ENCODE assay signal across 8 cellular contexts in the genomic region with DNA sequence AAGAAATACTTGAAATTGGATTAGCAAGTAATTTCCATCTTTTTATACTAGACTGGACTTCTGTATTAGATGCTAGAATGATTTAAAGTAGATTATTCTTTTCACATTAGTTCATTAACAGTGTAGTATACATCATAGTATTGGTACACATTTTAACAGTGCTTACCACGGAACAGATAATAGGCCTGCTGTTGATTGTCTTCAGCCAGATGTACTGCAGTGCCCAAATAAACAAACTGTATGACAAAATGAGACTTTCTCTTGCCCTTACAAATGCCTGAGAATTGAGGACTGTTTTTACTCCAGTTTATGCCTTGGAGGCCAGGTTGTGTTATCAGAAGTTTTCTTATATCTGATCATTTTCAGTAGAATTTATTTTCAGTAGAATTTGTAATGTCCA.
DNase-seq lines count a peak whose midpoint lies in the region; ATAC-seq and TF ChIP-seq lines count a peak whose summit lies in the region.

No MANE protein-coding gene starts in this region.

- no peak overlapping the region for H3K4me2 ChIP-seq in parathyroid adenoma (ENCODE audit: low read length)

- no peaks in the 10 kb centered on the region for H3K9me3 ChIP-seq in parathyroid adenoma (ENCODE audit: control insufficient read depth, low read length)

- TF ChIP-seq CTCF in parathyroid adenoma (IDR thresholded peaks at IDR 0.05) = no peak

- H2AFZ ChIP-seq in parathyroid adenoma = no peak overlapping the region

- DNase-seq in ELR (ENCODE audit: low read depth) (peak; percentile 52), NAMALWA (ENCODE audit: low spot score) (peak; percentile 51), NCI-H2029 (lab: John Stamatoyannopoulos, UW) (no peak)
- no peak for DNase-seq in central memory CD8-positive, alpha-beta T cell (ENCODE audit: low spot score in 2 of 2)

- no peaks in the 10 kb centered on the region for H3K27me3 ChIP-seq in parathyroid adenoma (ENCODE audit: control insufficient read depth, insufficient read depth, low read length)

- H3K36me3 ChIP-seq in parathyroid adenoma (ENCODE audit: control insufficient read depth, insufficient read depth, low read length) = no peaks in the 10 kb centered on the region

- no peaks in the 10 kb centered on the region for H3K4me1 ChIP-seq in parathyroid adenoma

- H3K27ac ChIP-seq in parathyroid adenoma = no peak overlapping the region

- H3K27me3 Mint-ChIP-seq in central memory CD8-positive, alpha-beta T cell = no peaks in the 10 kb centered on the region

- no peaks in the 10 kb centered on the region for H3K79me2 ChIP-seq in parathyroid adenoma

- H3K27ac Mint-ChIP-seq in central memory CD8-positive, alpha-beta T cell (ENCODE audit: low read depth) = peak overlapping the region; percentile 96

- no peaks in the 10 kb centered on the region for H3K9me3 Mint-ChIP-seq in central memory CD8-positive, alpha-beta T cell

- peak overlapping the region; percentile 27 for H3K4me3 ChIP-seq in parathyroid adenoma (ENCODE audit: low read depth, low read length)

- H3K36me3 Mint-ChIP-seq in central memory CD8-positive, alpha-beta T cell (ENCODE audit: insufficient read depth) = peaks cover 16% of the 10 kb centered on the region

- no peak for ATAC-seq in central memory CD8-positive, alpha-beta T cell (replicated peaks; ENCODE audit: extremely low read depth, poor library complexity, severe bottlenecking)
- ATAC-seq in GM18519 (IDR thresholded peaks at IDR 0.05; ENCODE audit: low FRiP score, unreplicated experiment) (no peak), HG02798 (IDR thresholded peaks at IDR 0.05; ENCODE audit: poor library complexity, unreplicated experiment) (no peak), GM21423 (IDR thresholded peaks at IDR 0.05; ENCODE audit: unreplicated experiment) (no peak)

- peaks cover 29% of the 10 kb centered on the region for H3K4me1 Mint-ChIP-seq in central memory CD8-positive, alpha-beta T cell

- H3K4me3 Mint-ChIP-seq in central memory CD8-positive, alpha-beta T cell = peak overlapping the region; percentile 77

- H3K9ac ChIP-seq in parathyroid adenoma = no peak overlapping the region

Comparison
In these comparisons a context has a peak if more than half of its experiments do, and no peak if none do; other contexts are left out.
1. DNase-seq: peak in ELR (single experiment) and NAMALWA (single experiment); none in central memory CD8-positive, alpha-beta T cell (0 of 2) and NCI-H2029 (single experiment).